Comparison of ENCODE assay signal across 3 cellular contexts in the genomic region with DNA sequence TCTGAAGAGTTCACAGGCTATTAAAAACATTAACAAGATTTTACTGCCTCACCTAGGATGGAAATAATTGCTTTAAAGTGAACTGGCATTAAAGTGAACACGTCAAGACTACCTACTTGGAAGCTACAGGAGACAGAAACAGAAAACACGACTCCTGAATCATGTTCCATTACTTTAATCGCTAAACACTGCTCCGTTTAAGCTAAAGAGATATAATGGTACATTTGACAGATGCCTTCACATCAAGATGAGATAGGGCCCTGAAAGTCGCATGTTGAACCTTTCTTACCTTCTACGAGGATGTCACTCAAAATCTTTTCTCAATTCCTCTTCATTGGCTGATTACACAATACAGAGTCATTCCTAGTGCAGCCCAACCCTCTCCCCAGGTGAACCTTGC.
"Had no signal": no experiment of that assay in that cellular context is flagged by ENCODE, and none has a peak within 500 bp of the region (broad histone marks: within the 10 kb centered on the region; RNA-seq: fewer than 3 reads in every experiment).

No MANE protein-coding gene starts in this region.

- ATAC-seq: GM12878 had no signal

- H3K4me3 ChIP-seq: GM12878 had no signal

- DNase-seq: GDM1, GF-D8 had no signal
